Comparison of ENCODE assay signal across 15 cellular contexts in genomic region chr15:63968700-63969099, GRCh38.
A peak's percentile ranks its signal among the peaks of the same experiment; 100 is the strongest.
DNase-seq lines count a peak whose midpoint lies in the region; ATAC-seq lines count a peak whose summit lies in the region.
"Had no signal": no experiment of that assay in that cellular context is flagged by ENCODE, and none has a peak within 500 bp of the region (broad histone marks: within the 10 kb centered on the region; RNA-seq: fewer than 3 reads in every experiment).

No MANE protein-coding gene starts in this region.

- H3K36me3 Mint-ChIP-seq in T-helper 1 cell treated with Interleukin-12 subunit alpha and Interleukin-12 subunit beta and Interleukin-4 antibody, amounts not matched to agents 30 μg/mL and 1 μg/mL, for 36 hours (ENCODE audit: low read depth) = peaks cover 32% of the 10 kb centered on the region
- H3K36me3 Mint-ChIP-seq in stimulated activated memory B cell treated with anti-CD40 and anti-IgM and Interleukin-4, amounts not matched to agents 10 μg/mL and 1 μg/mL and 100 μg/mL, for 72 hours = peaks cover 59% of the 10 kb centered on the region
- no peaks in the 10 kb centered on the region for H3K36me3 Mint-ChIP-seq in activated T-helper 17 cell treated with anti-CD3 and anti-CD28 coated beads, Interleukin-2, amount 50 U/mL, for 72 hours (ENCODE audit: low read depth)

- H3K36me3 ChIP-seq in NT2/D1 (ENCODE audit: insufficient read depth, insufficient read length, low read length) = no peaks in the 10 kb centered on the region
- H3K36me3 ChIP-seq: sigmoid colon had no signal

- no peaks in the 10 kb centered on the region for H3K27me3 ChIP-seq in NT2/D1 (ENCODE audit: insufficient read depth, insufficient read length)
- H3K27me3 ChIP-seq: sigmoid colon had no signal

- H3K9ac ChIP-seq in NT2/D1 (ENCODE audit: insufficient read length, low read depth) = no peak overlapping the region
- H3K9ac ChIP-seq: SK-N-SH had no signal

- no peak for DNase-seq in T-helper 1 cell
- peak; percentile 25 for DNase-seq in NT2/D1 (ENCODE audit: low read depth, low spot score)
- peak; percentile 52 for DNase-seq in islet precursor cell
- no peak for DNase-seq in dedifferentiated amniotic fluid mesenchymal stem cell (ENCODE audit: extremely low spot score)
- no peak for DNase-seq in GM03348 (ENCODE audit: low spot score)
- DNase-seq: activated B cell treated with CpG ODN at 0.5 μM for 24 hours; activated T-cell treated with anti-CD3 and anti-CD28 coated beads, Interleukin-2, amount 50 U/mL, for 48 hours; aorta; NCI-H2029 treated with DMSO at 0.1 percent for 48 hours; sigmoid colon; SK-N-SH had no signal

- peaks cover 13% of the 10 kb centered on the region for H3K9me3 Mint-ChIP-seq in T-helper 1 cell treated with Interleukin-12 subunit alpha and Interleukin-12 subunit beta and Interleukin-4 antibody, amounts not matched to agents 30 μg/mL and 1 μg/mL, for 36 hours
- H3K9me3 Mint-ChIP-seq in stimulated activated memory B cell treated with anti-CD40 and anti-IgM and Interleukin-4, amounts not matched to agents 10 μg/mL and 1 μg/mL and 100 μg/mL, for 72 hours = peaks cover 4% of the 10 kb centered on the region
- H3K9me3 Mint-ChIP-seq in activated T-helper 17 cell treated with anti-CD3 and anti-CD28 coated beads, Interleukin-2, amount 50 U/mL, for 72 hours = peaks cover under 1% of the 10 kb centered on the region

- H3K4me3 ChIP-seq in NT2/D1 (ENCODE audit: insufficient read length, low read depth) = no peak overlapping the region
- H3K4me3 ChIP-seq: sigmoid colon had no signal

- H3K27ac Mint-ChIP-seq in T-helper 1 cell treated with Interleukin-12 subunit alpha and Interleukin-12 subunit beta and Interleukin-4 antibody, amounts not matched to agents 30 μg/mL and 1 μg/mL, for 36 hours = peak overlapping the region; percentile 64
- H3K27ac Mint-ChIP-seq in stimulated activated memory B cell treated with anti-CD40 and anti-IgM and Interleukin-4, amounts not matched to agents 10 μg/mL and 1 μg/mL and 100 μg/mL, for 72 hours = peak overlapping the region; percentile 40
- no peak overlapping the region for H3K27ac Mint-ChIP-seq in activated T-helper 17 cell treated with anti-CD3 and anti-CD28 coated beads, Interleukin-2, amount 50 U/mL, for 72 hours
- H3K27ac Mint-ChIP-seq: activated B cell treated with CpG ODN at 0.5 μM for 24 hours had no signal

- peaks cover 4% of the 10 kb centered on the region for H3K4me1 ChIP-seq in NT2/D1 (ENCODE audit: insufficient read depth, insufficient read length)
- H3K4me1 ChIP-seq: sigmoid colon had no signal

- peaks cover 3% of the 10 kb centered on the region; the same call in 1 of the 2 replicates for H3K9me3 ChIP-seq in NT2/D1 (ENCODE audit: insufficient read depth, low read length)
- H3K9me3 ChIP-seq: sigmoid colon, SK-N-SH had no signal

- H3K4me3 Mint-ChIP-seq in T-helper 1 cell treated with Interleukin-12 subunit alpha and Interleukin-12 subunit beta and Interleukin-4 antibody, amounts not matched to agents 30 μg/mL and 1 μg/mL, for 36 hours = peak overlapping the region; percentile 25
- H3K4me3 Mint-ChIP-seq in stimulated activated memory B cell treated with anti-CD40 and anti-IgM and Interleukin-4, amounts not matched to agents 10 μg/mL and 1 μg/mL and 100 μg/mL, for 72 hours = no peak overlapping the region
- no peak overlapping the region for H3K4me3 Mint-ChIP-seq in activated T-helper 17 cell treated with anti-CD3 and anti-CD28 coated beads, Interleukin-2, amount 50 U/mL, for 72 hours
- H3K4me3 Mint-ChIP-seq: activated B cell treated with CpG ODN at 0.5 μM for 24 hours had no signal

- no peak for ATAC-seq in stimulated activated memory B cell treated with anti-CD40 and anti-IgM and Interleukin-4, amounts not matched to agents 10 μg/mL and 1 μg/mL and 100 μg/mL, for 72 hours
- no peak for ATAC-seq in activated T-helper 17 cell treated with anti-CD3 and anti-CD28 coated beads, Interleukin-2, amount 50 U/mL, for 72 hours (replicated peaks)
- ATAC-seq: HCT116 had no signal

- peaks cover 48% of the 10 kb centered on the region for H3K4me1 Mint-ChIP-seq in T-helper 1 cell treated with Interleukin-12 subunit alpha and Interleukin-12 subunit beta and Interleukin-4 antibody, amounts not matched to agents 30 μg/mL and 1 μg/mL, for 36 hours (ENCODE audit: low read depth)
- H3K4me1 Mint-ChIP-seq in stimulated activated memory B cell treated with anti-CD40 and anti-IgM and Interleukin-4, amounts not matched to agents 10 μg/mL and 1 μg/mL and 100 μg/mL, for 72 hours = peaks cover 28% of the 10 kb centered on the region
- H3K4me1 Mint-ChIP-seq in activated T-helper 17 cell treated with anti-CD3 and anti-CD28 coated beads, Interleukin-2, amount 50 U/mL, for 72 hours = peaks cover 34% of the 10 kb centered on the region

- peaks cover 2% of the 10 kb centered on the region for H3K27me3 Mint-ChIP-seq in T-helper 1 cell treated with Interleukin-12 subunit alpha and Interleukin-12 subunit beta and Interleukin-4 antibody, amounts not matched to agents 30 μg/mL and 1 μg/mL, for 36 hours (ENCODE audit: low read depth)
- H3K27me3 Mint-ChIP-seq in stimulated activated memory B cell treated with anti-CD40 and anti-IgM and Interleukin-4, amounts not matched to agents 10 μg/mL and 1 μg/mL and 100 μg/mL, for 72 hours = no peaks in the 10 kb centered on the region
- H3K27me3 Mint-ChIP-seq in activated T-helper 17 cell treated with anti-CD3 and anti-CD28 coated beads, Interleukin-2, amount 50 U/mL, for 72 hours = no peaks in the 10 kb centered on the region

Comparison
In these comparisons a context has a peak if more than half of its experiments do, and no peak if none do; other contexts are left out.
1. DNase-seq: peak in NT2/D1 (single experiment) and islet precursor cell (single experiment); none in T-helper 1 cell (0 of 5), dedifferentiated amniotic fluid mesenchymal stem cell (single experiment) and GM03348 (single experiment).